Comparison of ENCODE assay signal across 17 cellular contexts in genomic region chr20:53087034-53087777, GRCh38.
A peak's percentile ranks its signal among the peaks of the same experiment; 100 is the strongest.
DNase-seq lines count a peak whose midpoint lies in the region; ATAC-seq and TF ChIP-seq lines count a peak whose summit lies in the region.
"Had no signal": no experiment of that assay in that cellular context is flagged by ENCODE, and none has a peak within 500 bp of the region (broad histone marks: within the 10 kb centered on the region; RNA-seq: fewer than 3 reads in every experiment).

No MANE protein-coding gene starts in this region.

- peak overlapping the region; percentile 21 for H3K4me3 Mint-ChIP-seq in activated naive CD4-positive, alpha-beta T cell treated with anti-CD3 and anti-CD28 coated beads, Interleukin-2, amount 50 U/mL, for 24 hours
- H3K4me3 Mint-ChIP-seq: H9 had no signal

- H3K36me3 Mint-ChIP-seq in activated naive CD4-positive, alpha-beta T cell treated with anti-CD3 and anti-CD28 coated beads, Interleukin-2, amount 50 U/mL, for 24 hours: peaks cover 9% of the 10 kb centered on the region

- H3K27ac Mint-ChIP-seq in activated naive CD4-positive, alpha-beta T cell treated with anti-CD3 and anti-CD28 coated beads, Interleukin-2, amount 50 U/mL, for 24 hours: peak overlapping the region; percentile 81
- H3K27ac Mint-ChIP-seq: H9 had no signal

- no peak overlapping the region for H3K4me3 ChIP-seq in vagina
- no peak overlapping the region for H3K4me3 ChIP-seq in neuronal stem cell (ENCODE audit: low read length in 2 of 2)
- H3K4me3 ChIP-seq: sigmoid colon had no signal

- no peak overlapping the region for H2AK5ac ChIP-seq in neuronal stem cell (ENCODE audit: low read depth, low read length)

- no peak for DNase-seq in activated naive CD4-positive, alpha-beta T cell (lab: John Stamatoyannopoulos, UW)
- DNase-seq in Right ventricle myocardium superior (no peak), mucosa of gallbladder (ENCODE audit: low spot score) (peak; percentile 25), vagina (ENCODE audit: extremely low spot score in 2 of 2) (no peak), neuronal stem cell (ENCODE audit: low spot score) (no peak), GOT3 (lab: John Stamatoyannopoulos, UW) (no peak), GDM1 (lab: John Stamatoyannopoulos, UW) (no peak)
- DNase-seq: ACHN; activated CD4-positive, alpha-beta T cell treated with anti-CD3 and anti-CD28 coated beads for 4 hours; dermis blood vessel endothelial cell; H9; NCI-H1105; NCI-H524 treated with DMSO at 0.1 percent for 48 hours; nucleus accumbens; sigmoid colon; stimulated activated naive CD8-positive, alpha-beta T cell treated with anti-CD3 and anti-CD28 coated beads, Interleukin-15, Interleukin-2, amounts not matched to agents 100 U/mL and 50 U/mL, for 24 hours had no signal

- no peak overlapping the region for H3K9ac ChIP-seq in neuronal stem cell (ENCODE audit: low read depth, low read length, poor library complexity)

- H3K27me3 ChIP-seq in vagina: no peaks in the 10 kb centered on the region
- H3K27me3 ChIP-seq in neuronal stem cell (ENCODE audit: control insufficient read depth in 3 of 3, insufficient read depth in 3 of 3, low read depth in 1 of 3, low read length in 3 of 3): no peaks in the 10 kb centered on the region
- H3K27me3 ChIP-seq: sigmoid colon had no signal

- no peaks in the 10 kb centered on the region for H3K9me3 ChIP-seq in vagina
- H3K9me3 ChIP-seq in neuronal stem cell (replicated peaks in 1 of 2; ENCODE audit: control insufficient read depth in 2 of 2, insufficient read depth in 1 of 2, low read depth in 1 of 2, low read length in 2 of 2): no peaks in the 10 kb centered on the region
- H3K9me3 ChIP-seq: sigmoid colon had no signal

- H3K4me2 ChIP-seq in neuronal stem cell (ENCODE audit: insufficient read depth, low read length, poor library complexity, severe bottlenecking): no peak overlapping the region

- TF ChIP-seq POLR2A in vagina (IDR thresholded peaks at IDR 0.05): no peak

- no peak overlapping the region for H3K14ac ChIP-seq in neuronal stem cell (ENCODE audit: low read length)

- H3K4me1 ChIP-seq in vagina (peaks cover 5% of the 10 kb centered on the region), neuronal stem cell (ENCODE audit: control insufficient read depth in 2 of 2, insufficient read depth in 1 of 2, low read depth in 1 of 2, low read length in 2 of 2) (peaks cover 0 to 8% of the 10 kb centered on the region in 2 donors)

- no peak overlapping the region for H2BK15ac ChIP-seq in neuronal stem cell (ENCODE audit: low read length)

- no peak overlapping the region for H2AFZ ChIP-seq in neuronal stem cell (ENCODE audit: low read length)

- H3K36me3 ChIP-seq in vagina (no peaks in the 10 kb centered on the region), neuronal stem cell (replicated peaks in 1 of 2; ENCODE audit: control insufficient read depth in 2 of 2, insufficient read depth in 2 of 2, low read length in 2 of 2) (no peaks in the 10 kb centered on the region)
- H3K36me3 ChIP-seq: sigmoid colon had no signal

- no peaks in the 10 kb centered on the region for H3K27me3 Mint-ChIP-seq in activated naive CD4-positive, alpha-beta T cell treated with anti-CD3 and anti-CD28 coated beads, Interleukin-2, amount 50 U/mL, for 24 hours

- H3K4me1 Mint-ChIP-seq in activated naive CD4-positive, alpha-beta T cell treated with anti-CD3 and anti-CD28 coated beads, Interleukin-2, amount 50 U/mL, for 24 hours: peaks cover 70% of the 10 kb centered on the region

- no peaks in the 10 kb centered on the region for H3K79me1 ChIP-seq in neuronal stem cell (ENCODE audit: low read depth, low read length)

- H3K18ac ChIP-seq in neuronal stem cell (ENCODE audit: low read length): no peak overlapping the region

- peak; percentile 88 for ATAC-seq in Right ventricle myocardium superior (ENCODE audit: poor library complexity)
- ATAC-seq: stimulated activated naive CD8-positive, alpha-beta T cell treated with anti-CD3 and anti-CD28 coated beads, Interleukin-15, Interleukin-2, amounts not matched to agents 100 U/mL and 50 U/mL, for 24 hours had no signal

- no peak overlapping the region for H2BK5ac ChIP-seq in neuronal stem cell (ENCODE audit: low read length)

- no peak for TF ChIP-seq CTCF in vagina (IDR thresholded peaks at IDR 0.05)

- H2BK12ac ChIP-seq in neuronal stem cell (ENCODE audit: low read length): no peak overlapping the region

- intact Hi-C loops in Right ventricle myocardium superior (cut with DNase I): no loop called here
- intact Hi-C loops in vagina (cut with DNase I): no loop called here

- peak overlapping the region; percentile 4 for H3K27ac ChIP-seq in vagina
- no peak overlapping the region for H3K27ac ChIP-seq in neuronal stem cell (replicated peaks; ENCODE audit: low read length)

- no peaks in the 10 kb centered on the region for H3K9me3 Mint-ChIP-seq in activated naive CD4-positive, alpha-beta T cell treated with anti-CD3 and anti-CD28 coated beads, Interleukin-2, amount 50 U/mL, for 24 hours
- H3K9me3 Mint-ChIP-seq: H9 had no signal

- H3K4ac ChIP-seq in neuronal stem cell (ENCODE audit: low read length): no peak overlapping the region

- no peak overlapping the region for H4K91ac ChIP-seq in neuronal stem cell (ENCODE audit: low read depth, low read length, poor library complexity)

- WGBS in neuronal stem cell (ENCODE audit: extremely low coverage in 2 of 2, insufficient read length in 2 of 2, insufficient replicate concordance in 1 of 2), 2 donors: no CpG with 5 or more reads among the region's 8 CpGs

- H4K8ac ChIP-seq in neuronal stem cell (ENCODE audit: low read depth, low read length): no peak overlapping the region

- H3K23ac ChIP-seq in neuronal stem cell (ENCODE audit: low read depth, low read length, poor library complexity): no peak overlapping the region

- H2BK120ac ChIP-seq in neuronal stem cell (ENCODE audit: low read depth, low read length): no peak overlapping the region
